Comparison of ENCODE assay signal across 8 cellular contexts in the genomic region with DNA sequence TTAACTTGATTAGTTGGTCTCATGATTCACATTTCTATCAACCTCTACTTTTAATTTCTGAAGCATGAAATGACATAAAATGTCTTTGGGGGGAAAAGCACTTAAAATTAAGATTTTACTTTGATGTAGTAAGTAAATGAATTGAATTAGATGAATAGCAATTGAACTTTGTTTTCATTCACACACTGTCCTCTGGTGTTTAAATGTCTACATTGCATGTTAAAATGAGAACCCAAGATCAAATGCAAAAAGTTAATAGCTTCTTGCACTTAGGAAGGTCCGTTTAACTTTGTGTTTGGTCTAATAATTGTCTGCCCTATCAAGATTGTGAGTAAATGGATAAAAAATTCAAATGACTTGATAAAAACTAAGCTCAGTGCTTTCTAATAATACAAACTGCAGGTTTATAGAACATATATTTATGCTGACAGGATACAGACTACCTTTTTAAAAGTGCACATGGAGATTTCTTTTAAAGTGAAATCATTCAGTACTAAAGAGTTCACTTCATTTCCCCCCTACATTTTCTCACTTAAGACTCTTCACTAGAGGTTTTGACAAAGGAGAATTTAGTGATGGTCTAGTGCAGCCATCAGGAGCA.
DNase-seq lines count a peak whose midpoint lies in the region; ATAC-seq and TF ChIP-seq lines count a peak whose summit lies in the region.

No MANE protein-coding gene starts in this region.

- no peak overlapping the region for H3K4me3 ChIP-seq in heart right ventricle
- no peak overlapping the region for H3K4me3 ChIP-seq in esophagus muscularis mucosa

- no peak for DNase-seq in heart right ventricle
- DNase-seq in Right ventricle myocardium inferior (ENCODE audit: missing footprints): no peak
- peak; percentile 13 for DNase-seq in NCI-H748 treated with DMSO at 0.1 percent for 48 hours (lab: John Stamatoyannopoulos, UW)
- no peak for DNase-seq in esophagus muscularis mucosa (ENCODE audit: extremely low spot score)
- DNase-seq in renal cortical epithelial cell (ENCODE audit: low read depth): peak; percentile 69
- no peak for DNase-seq in NCI-H128 (lab: John Stamatoyannopoulos, UW; ENCODE audit: unreplicated experiment)
- DNase-seq in stimulated activated naive CD4-positive, alpha-beta T cell treated with Interleukin-2 at 50 U/mL for 16 hours (lab: John Stamatoyannopoulos, UW): no peak

- H3K36me3 ChIP-seq in heart right ventricle (no peaks in the 10 kb centered on the region), esophagus muscularis mucosa (no peaks in the 10 kb centered on the region)

- TF ChIP-seq CTCF in heart right ventricle (IDR thresholded peaks at IDR 0.05) (peak; percentile 59 to 92 (median 83)), esophagus muscularis mucosa (IDR thresholded peaks at IDR 0.05) (peak; percentile 69 to 83 (median 75))

- ATAC-seq in heart right ventricle (no peak), Right ventricle myocardium inferior (no peak), HG03135 (IDR thresholded peaks at IDR 0.05; ENCODE audit: unreplicated experiment) (no peak)

- H3K4me1 ChIP-seq in heart right ventricle (no peaks in the 10 kb centered on the region), esophagus muscularis mucosa (no peaks in the 10 kb centered on the region)

- H3K27ac ChIP-seq in heart right ventricle (no peak overlapping the region), esophagus muscularis mucosa (replicated peaks in 1 of 4) (no peak overlapping the region)

- TF ChIP-seq EP300 in esophagus muscularis mucosa (IDR thresholded peaks at IDR 0.05): no peak

- H3K9me3 ChIP-seq in heart right ventricle: no peaks in the 10 kb centered on the region
- no peaks in the 10 kb centered on the region for H3K9me3 ChIP-seq in esophagus muscularis mucosa

- intact Hi-C loops in heart right ventricle (cut with DNase I) (loop anchor here (1.0 to 10.0 kb wide), 9 partner anchors 289 to 469 kb away; no protein-coding TSS in a partner anchor), Right ventricle myocardium inferior (cut with DNase I) (loop anchor here (1.0 to 5.0 kb wide), 2 partner anchors 356 to 469 kb away; no protein-coding TSS in a partner anchor), esophagus muscularis mucosa (cut with DNase I) (loop anchor here (2.0 to 5.0 kb wide), 2 partner anchors 355 to 469 kb away; no protein-coding TSS in a partner anchor)

- 37 to 52% methylated on average over 1 of the region's 1 CpG for whole genome bisulfite sequencing in heart right ventricle, 2 donors
- 23% methylated on average over 1 of the region's 1 CpG for WGBS in esophagus muscularis mucosa

- TF ChIP-seq POLR2A in esophagus muscularis mucosa (IDR thresholded peaks at IDR 0.05; ENCODE audit: low read depth): no peak

- H3K27me3 ChIP-seq in heart right ventricle: no peaks in the 10 kb centered on the region
- H3K27me3 ChIP-seq in esophagus muscularis mucosa: no peaks in the 10 kb centered on the region

Comparison
In these comparisons a context has a peak if more than half of its experiments do, and no peak if none do; other contexts are left out.
1. DNase-seq: peak in NCI-H748 treated with DMSO at 0.1 percent for 48 hours (single experiment) and renal cortical epithelial cell (single experiment); none in heart right ventricle (0 of 2), Right ventricle myocardium inferior (single experiment), esophagus muscularis mucosa (single experiment), NCI-H128 (single experiment) and stimulated activated naive CD4-positive, alpha-beta T cell treated with Interleukin-2 at 50 U/mL for 16 hours (single experiment).